ENCODE assay signal across 15 cellular contexts in the genomic region with DNA sequence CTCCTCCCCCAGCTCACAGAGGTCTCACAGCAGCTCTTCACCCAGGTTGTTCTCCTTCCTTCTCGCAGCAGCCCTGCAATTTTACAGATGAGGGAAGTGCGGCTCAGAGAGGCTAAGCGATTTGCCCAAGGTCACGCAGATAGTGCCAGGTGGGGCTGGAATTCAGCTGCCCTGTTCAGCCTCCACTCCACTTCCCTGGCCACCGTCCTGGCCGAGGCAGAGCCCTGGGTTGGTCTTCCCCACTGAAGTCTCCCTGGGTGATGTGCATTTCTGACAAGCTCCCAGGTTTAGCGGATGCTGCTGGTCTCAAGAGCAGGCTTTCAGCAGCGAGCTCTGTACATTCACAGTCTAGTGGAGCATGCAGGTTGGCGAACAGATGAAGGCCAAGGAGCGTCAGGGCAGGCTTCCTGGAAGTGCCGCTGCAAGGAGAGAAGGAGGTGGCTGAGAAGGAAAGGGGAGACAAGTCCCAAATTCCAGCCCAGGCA. TPM values are rescaled to one million over a fixed set of nuclear protein-coding genes. Genes with fewer than 3 reads are reported as not detected.
DNase-seq lines count a peak whose midpoint lies in the region; ATAC-seq and TF ChIP-seq lines count a peak whose summit lies in the region.
"Had no signal": no experiment of that assay in that cellular context is flagged by ENCODE, and none has a peak within 500 bp of the region (broad histone marks: within the 10 kb centered on the region; RNA-seq: fewer than 3 reads in every experiment).

No MANE protein-coding gene starts in this region.

- peak; percentile 49 for DNase-seq in activated effector memory CD4-positive, alpha-beta T cell treated with anti-CD3 and anti-CD28 coated beads, Interleukin-2, amount 50 U/mL, for 16 hours
- no peak for DNase-seq in activated effector memory CD4-positive, alpha-beta T cell treated with Interleukin-2 at 50 U/mL for 16 hours
- DNase-seq in chondrocyte (ENCODE audit: low spot score) = peak; percentile 41
- peak; percentile 86 for DNase-seq in mesenteric fat pad (ENCODE audit: low spot score)
- DNase-seq in stimulated activated effector memory CD8-positive, alpha-beta T cell treated with anti-CD3 and anti-CD28 coated beads, Interleukin-12 subunit alpha, Interleukin-12 subunit beta, amount 100 ng/mL, for 72 hours (ENCODE audit: low spot score in 2 of 2) = no peak
- DNase-seq in NCI-H345 (lab: John Stamatoyannopoulos, UW) = no peak
- DNase-seq in foreskin fibroblast = no peak
- DNase-seq in HFFc6 = no peak
- DNase-seq: 8988T; AML-193; C1 segment of cervical spinal cord; CD4-positive, alpha-beta T cell; DMS79; GOT3 had no signal

- H3K9me3 Mint-ChIP-seq in chondrocyte (ENCODE audit: low read depth) (no peaks in the 10 kb centered on the region), HFFc6 (no peaks in the 10 kb centered on the region)
- H3K9me3 Mint-ChIP-seq in stimulated activated effector memory CD8-positive, alpha-beta T cell treated with anti-CD3 and anti-CD28 coated beads, Interleukin-12 subunit alpha, Interleukin-12 subunit beta, amount 100 ng/mL, for 72 hours = no peaks in the 10 kb centered on the region
- H3K9me3 Mint-ChIP-seq: CD4-positive, alpha-beta T cell had no signal

- H3K27ac Mint-ChIP-seq in chondrocyte (ENCODE audit: unreplicated experiment) (no peak overlapping the region), HFFc6 (no peak overlapping the region)
- H3K27ac Mint-ChIP-seq in stimulated activated effector memory CD8-positive, alpha-beta T cell treated with anti-CD3 and anti-CD28 coated beads, Interleukin-12 subunit alpha, Interleukin-12 subunit beta, amount 100 ng/mL, for 72 hours = no peak overlapping the region
- H3K27ac Mint-ChIP-seq: CD4-positive, alpha-beta T cell had no signal

- peaks cover 29% of the 10 kb centered on the region for H3K4me1 Mint-ChIP-seq in chondrocyte (ENCODE audit: low read depth)
- H3K4me1 Mint-ChIP-seq in stimulated activated effector memory CD8-positive, alpha-beta T cell treated with anti-CD3 and anti-CD28 coated beads, Interleukin-12 subunit alpha, Interleukin-12 subunit beta, amount 100 ng/mL, for 72 hours = no peaks in the 10 kb centered on the region
- H3K4me1 Mint-ChIP-seq in HFFc6 (ENCODE audit: low read depth) = peaks cover 9% of the 10 kb centered on the region

- H3K27me3 Mint-ChIP-seq in chondrocyte (ENCODE audit: low read depth) (no peaks in the 10 kb centered on the region), HFFc6 (ENCODE audit: insufficient read depth) (peaks cover 8% of the 10 kb centered on the region)

- no peaks in the 10 kb centered on the region for H3K36me3 Mint-ChIP-seq in chondrocyte (ENCODE audit: low read depth)
- no peaks in the 10 kb centered on the region for H3K36me3 Mint-ChIP-seq in stimulated activated effector memory CD8-positive, alpha-beta T cell treated with anti-CD3 and anti-CD28 coated beads, Interleukin-12 subunit alpha, Interleukin-12 subunit beta, amount 100 ng/mL, for 72 hours
- H3K36me3 Mint-ChIP-seq in HFFc6 (ENCODE audit: low read depth) = no peaks in the 10 kb centered on the region

- H3K4me3 Mint-ChIP-seq in chondrocyte (ENCODE audit: unreplicated experiment) (no peak overlapping the region), HFFc6 (no peak overlapping the region)
- H3K4me3 Mint-ChIP-seq in stimulated activated effector memory CD8-positive, alpha-beta T cell treated with anti-CD3 and anti-CD28 coated beads, Interleukin-12 subunit alpha, Interleukin-12 subunit beta, amount 100 ng/mL, for 72 hours = no peak overlapping the region
- H3K4me3 Mint-ChIP-seq: CD4-positive, alpha-beta T cell had no signal

- no peak for TF ChIP-seq CTCF in chondrocyte (IDR thresholded peaks at IDR 0.05)
- no peak for TF ChIP-seq CTCF in foreskin fibroblast (IDR thresholded peaks at IDR 0.05; ENCODE audit: low read depth, low read length)
- TF ChIP-seq CTCF in HFFc6 (IDR thresholded peaks at IDR 0.05) = no peak

- H3K4me3 ChIP-seq in foreskin fibroblast (ENCODE audit: low read depth in 1 of 2, low read length in 2 of 2) = no peak overlapping the region
- H3K4me3 ChIP-seq: HAP-1 had no signal

- ATAC-seq in stimulated activated effector memory CD8-positive, alpha-beta T cell treated with anti-CD3 and anti-CD28 coated beads, Interleukin-12 subunit alpha, Interleukin-12 subunit beta, amount 100 ng/mL, for 72 hours = peak; percentile 11

RNA-seq across cellular contexts. Expression of a gene that starts 28.9 kb away (rescaled TPM):
- total RNA-seq in chondrocyte = 36.4 to 61.0 TPM (median 39.6 TPM) in 3 replicates
- total RNA-seq in mesenteric fat pad = 32.5 TPM
- 10 to 100 TPM; 13.2 to 27.6 (median 22.2) TPM for total RNA-seq in HFFc6 (2021; fragmentation: NEBNext Ultra II Directional; extraction: Animal tissue kit (Norgen Biotek cat#: 25700))

Comparison
In these comparisons a context has a peak if more than half of its experiments do, and no peak if none do; other contexts are left out.
1. DNase-seq: peak in activated effector memory CD4-positive, alpha-beta T cell treated with anti-CD3 and anti-CD28 coated beads, Interleukin-2, amount 50 U/mL, for 16 hours (single experiment), chondrocyte (single experiment) and mesenteric fat pad (single experiment); none in activated effector memory CD4-positive, alpha-beta T cell treated with Interleukin-2 at 50 U/mL for 16 hours (single experiment), stimulated activated effector memory CD8-positive, alpha-beta T cell treated with anti-CD3 and anti-CD28 coated beads, Interleukin-12 subunit alpha, Interleukin-12 subunit beta, amount 100 ng/mL, for 72 hours (0 of 2), NCI-H345 (single experiment), foreskin fibroblast (0 of 2) and HFFc6 (single experiment).